2 cellular contexts compared by ENCODE assay signal in genomic region chr17:18224428-18225120, GRCh38.
TF ChIP-seq lines count a peak whose summit lies in the region.

No MANE protein-coding gene starts in this region.

TF ChIP-seq in endothelial cell of umbilical vein, 7 proteins besides CTCF, POLR2A, EP300 and RAD21:
- TF ChIP-seq JUN (IDR thresholded peaks at IDR 0.05; ENCODE audit: borderline replicate concordance, insufficient read depth, insufficient read length, low read depth) (no peak), MYC (IDR thresholded peaks at IDR 0.05; ENCODE audit: low read depth, low read length) (no peak), FOS (IDR thresholded peaks at IDR 0.05; ENCODE audit: borderline replicate concordance, insufficient read depth, low read length) (no peak), EZH2 (IDR thresholded peaks at IDR 0.05; ENCODE audit: borderline replicate concordance, low read depth, low read length, severe bottlenecking) (no peak), POLR2AphosphoS5 (IDR thresholded peaks at IDR 0.05; ENCODE audit: insufficient read depth, low read depth, low read length) (no peak), MAX (IDR thresholded peaks at IDR 0.05; ENCODE audit: insufficient read depth, insufficient read length) (no peak), GATA2 (IDR thresholded peaks at IDR 0.05; ENCODE audit: insufficient read depth, insufficient read length, low read depth, low read length) (no peak)

TF ChIP-seq in neural cell, 6 proteins besides CTCF, POLR2A, EP300 and RAD21:
- TF ChIP-seq SMC3 (conservative IDR thresholded peaks at IDR 0.05; ENCODE audit: poor library complexity) (no peak), POLR2AphosphoS5 (IDR thresholded peaks at IDR 0.05) (no peak), EZH2 (IDR thresholded peaks at IDR 0.05; ENCODE audit: borderline replicate concordance, insufficient read depth, low read length, poor library complexity, severe bottlenecking) (no peak), MXI1 (conservative IDR thresholded peaks at IDR 0.05; ENCODE audit: poor library complexity, severe bottlenecking) (no peak), REST (IDR thresholded peaks at IDR 0.05; ENCODE audit: borderline replicate concordance) (no peak)
